Comparison of ENCODE assay signal across 17 cellular contexts in the genomic region with DNA sequence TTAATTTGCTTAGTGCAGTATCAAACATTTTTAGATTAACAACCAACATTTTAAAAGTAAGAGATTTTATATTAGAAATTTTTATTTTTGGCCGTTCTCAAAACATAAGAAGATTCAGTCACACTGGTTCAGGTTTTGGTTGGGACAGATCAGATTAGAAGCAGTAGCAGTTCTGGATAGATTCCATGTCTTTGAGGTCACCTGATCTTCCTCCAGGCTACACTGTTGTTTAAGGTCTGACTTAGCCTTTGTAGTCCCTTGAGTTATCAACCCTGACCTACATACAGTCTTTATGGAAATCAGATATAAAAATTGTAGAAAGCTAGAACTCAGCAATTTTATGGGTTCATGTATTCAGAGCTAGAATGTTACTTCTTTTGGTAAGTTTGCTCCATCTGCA.
DNase-seq lines count a peak whose midpoint lies in the region; ATAC-seq, FAIRE-seq and TF ChIP-seq lines count a peak whose summit lies in the region.
"Had no signal": no experiment of that assay in that cellular context is flagged by ENCODE, and none has a peak within 500 bp of the region (broad histone marks: within the 10 kb centered on the region; RNA-seq: fewer than 3 reads in every experiment).

No MANE protein-coding gene starts in this region.

- ATAC-seq in foreskin keratinocyte (no peak), pancreas (peak in 3 of 4 donors; percentile 35 to 71 (median 59))
- ATAC-seq: A549, GM23338 had no signal

- no peaks in the 10 kb centered on the region for H3K4me1 ChIP-seq in foreskin keratinocyte
- H3K4me1 ChIP-seq in pancreas, result no peaks in the 10 kb centered on the region
- no peaks in the 10 kb centered on the region for H3K4me1 ChIP-seq in ascending aorta
- H3K4me1 ChIP-seq: A549, BE2C had no signal

- peaks cover 8% of the 10 kb centered on the region for H3K27me3 ChIP-seq in foreskin keratinocyte
- no peaks in the 10 kb centered on the region for H3K27me3 ChIP-seq in pancreas
- H3K27me3 ChIP-seq in ascending aorta, result no peaks in the 10 kb centered on the region

- no peaks in the 10 kb centered on the region for H3K36me3 ChIP-seq in pancreas
- H3K36me3 ChIP-seq in ascending aorta, result no peaks in the 10 kb centered on the region
- H3K36me3 ChIP-seq: BE2C had no signal

- H3K4me3 ChIP-seq in pancreas, result no peak overlapping the region
- H3K4me3 ChIP-seq in ascending aorta, result no peak overlapping the region
- H3K4me3 ChIP-seq: A549, GM23338 had no signal

- TF ChIP-seq CTCF in foreskin keratinocyte (conservative IDR thresholded peaks at IDR 0.05) (peak; percentile 3), pancreas (IDR thresholded peaks at IDR 0.05) (no peak), ascending aorta (IDR thresholded peaks at IDR 0.05) (no peak)

- FAIRE-seq in pancreas (lab: Jason Lieb, UNC), result no peak
- FAIRE-seq: A549, G401.6, GM12891 had no signal

- H3K27ac ChIP-seq in foreskin keratinocyte (no peak overlapping the region), pancreas (no peak overlapping the region), ascending aorta (no peak overlapping the region)
- H3K27ac ChIP-seq: A549, C4-2B had no signal

- WGBS in pancreas, 2 donors, result 47 to 57% methylated on average over 1 of the region's 1 CpG

- H3K9me3 ChIP-seq in pancreas, result no peaks in the 10 kb centered on the region
- no peaks in the 10 kb centered on the region for H3K9me3 ChIP-seq in ascending aorta
- H3K9me3 ChIP-seq: A549, BE2C had no signal

- peak; percentile 22 for DNase-seq in Daoy (ENCODE audit: low read depth)
- peak; percentile 41 for DNase-seq in LoVo (ENCODE audit: low spot score)
- DNase-seq in foreskin keratinocyte, result peak in 1 of 2 donors; percentile 3
- no peak for DNase-seq in pancreas
- DNase-seq in NCI-H446 (lab: John Stamatoyannopoulos, UW), result no peak
- DNase-seq in HK-2 (ENCODE audit: unreplicated experiment), result no peak
- no peak for DNase-seq in ascending aorta (ENCODE audit: low spot score in 2 of 2)
- DNase-seq: BE2C; CD4-positive, alpha-beta memory T cell; DMS79; EL; H9 had no signal

- intact Hi-C loops in pancreas (cut with DNase I) (no loop called here), ascending aorta (cut with DNase I) (no loop called here)

Comparison
In these comparisons a context has a peak if more than half of its experiments do, and no peak if none do; other contexts are left out.
1. DNase-seq: peak in Daoy (single experiment) and LoVo (single experiment); none in pancreas (0 of 6), NCI-H446 (0 of 2), HK-2 (single experiment) and ascending aorta (0 of 2).